Comparison of ENCODE assay signal across 26 cellular contexts in genomic region chr14:85254718-85255117, GRCh38.
A peak's percentile ranks its signal among the peaks of the same experiment; 100 is the strongest.
DNase-seq lines count a peak whose midpoint lies in the region; ATAC-seq, FAIRE-seq and TF ChIP-seq lines count a peak whose summit lies in the region.
"Had no signal": no experiment of that assay in that cellular context is flagged by ENCODE, and none has a peak within 500 bp of the region (broad histone marks: within the 10 kb centered on the region; RNA-seq: fewer than 3 reads in every experiment).

No MANE protein-coding gene starts in this region.

- no peak for FAIRE-seq in small intestine (lab: Jason Lieb, UNC)
- FAIRE-seq: D721Med, G401.6, GM12878 had no signal

- H2BK15ac ChIP-seq in mesendoderm (replicated peaks; ENCODE audit: low read depth), result no peak overlapping the region

- peak; percentile 30 for DNase-seq in NCI-H2171 treated with DMSO at 0.1 percent for 48 hours (lab: John Stamatoyannopoulos, UW)
- no peak for DNase-seq in NCI-H2171 (lab: John Stamatoyannopoulos, UW)
- peak; percentile 47 for DNase-seq in choroid plexus epithelial cell (ENCODE audit: low read depth)
- no peak for DNase-seq in mesendoderm
- DNase-seq in small intestine, result no peak
- no peak for DNase-seq in activated naive CD8-positive, alpha-beta T cell treated with anti-CD3 and anti-CD28 coated beads, Interleukin-2, amount 50 U/mL, for 24 hours
- no peak for DNase-seq in A172 (ENCODE audit: low spot score)
- DNase-seq: CD4-positive, CD25-positive, alpha-beta regulatory T cell; GM23248; H7; KG1; NCI-H1048; NCI-H1417; NCI-H187; NCI-H2081 treated with DMSO at 0.1 percent for 48 hours; NCI-H446 treated with DMSO at 0.1 percent for 48 hours; NCI-H526; PC-9; Right ventricle myocardium superior; RPMI8226 had no signal

- no peaks in the 10 kb centered on the region for H3K36me3 Mint-ChIP-seq in activated naive CD8-positive, alpha-beta T cell treated with anti-CD3 and anti-CD28 coated beads, Interleukin-2, amount 50 U/mL, for 24 hours (ENCODE audit: low read depth)
- H3K36me3 Mint-ChIP-seq: CD4-positive, CD25-positive, alpha-beta regulatory T cell had no signal

- no peak overlapping the region for H4K5ac ChIP-seq in mesendoderm (ENCODE audit: low read length)

- H3K56ac ChIP-seq in mesendoderm (ENCODE audit: low read length), result no peak overlapping the region

- no peak overlapping the region for H3K27ac Mint-ChIP-seq in activated naive CD8-positive, alpha-beta T cell treated with anti-CD3 and anti-CD28 coated beads, Interleukin-2, amount 50 U/mL, for 24 hours
- H3K27ac Mint-ChIP-seq: CD4-positive, CD25-positive, alpha-beta regulatory T cell had no signal

- H2AK5ac ChIP-seq in mesendoderm (ENCODE audit: low read length), result no peak overlapping the region

- H3K36me3 ChIP-seq in mesendoderm (ENCODE audit: control insufficient read depth, insufficient read depth, low read length) (no peaks in the 10 kb centered on the region), small intestine (ENCODE audit: control insufficient read depth in 2 of 2, insufficient read depth in 2 of 2, low read length in 2 of 2) (no peaks in the 10 kb centered on the region)
- H3K36me3 ChIP-seq: BLaER1, SJSA1 had no signal

- no peak for TF ChIP-seq CTCF in choroid plexus epithelial cell (conservative IDR thresholded peaks at IDR 0.05; ENCODE audit: low read depth, low read length)

- H3K9me3 ChIP-seq in small intestine (ENCODE audit: control insufficient read depth, low read depth), result no peaks in the 10 kb centered on the region
- H3K9me3 ChIP-seq: BLaER1, SJSA1 had no signal

- H4K8ac ChIP-seq in mesendoderm (ENCODE audit: low read depth, low read length), result no peak overlapping the region

- H3K23ac ChIP-seq in mesendoderm (ENCODE audit: low read length), result no peak overlapping the region

- no peak overlapping the region for H3K27ac ChIP-seq in mesendoderm (ENCODE audit: low read depth, low read length)
- H3K27ac ChIP-seq in small intestine (ENCODE audit: low read depth in 1 of 2, low read length in 1 of 2), result no peak overlapping the region
- H3K27ac ChIP-seq: 22Rv1, BLaER1, GM23248, PC-9, SJSA1 had no signal

- H3K9me3 Mint-ChIP-seq in activated naive CD8-positive, alpha-beta T cell treated with anti-CD3 and anti-CD28 coated beads, Interleukin-2, amount 50 U/mL, for 24 hours, result peaks cover 8% of the 10 kb centered on the region

- H3K4me2 ChIP-seq in mesendoderm (ENCODE audit: low read length), result no peak overlapping the region
- H3K4me2 ChIP-seq: BLaER1, PC-9 had no signal

- H2BK5ac ChIP-seq in mesendoderm (ENCODE audit: low read length), result no peak overlapping the region

- H3K4ac ChIP-seq in mesendoderm (ENCODE audit: low read depth, low read length), result no peak overlapping the region

- H3K4me1 ChIP-seq in mesendoderm (ENCODE audit: control insufficient read depth, low read depth, low read length), result peaks cover 2% of the 10 kb centered on the region
- H3K4me1 ChIP-seq in small intestine (ENCODE audit: control insufficient read depth in 2 of 2, insufficient read depth in 1 of 2, low read depth in 1 of 2, low read length in 1 of 2), result no peaks in the 10 kb centered on the region
- H3K4me1 ChIP-seq: BLaER1, SJSA1 had no signal

- H3K4me3 ChIP-seq in choroid plexus epithelial cell (ENCODE audit: low read depth, low read length) (no peak overlapping the region), mesendoderm (ENCODE audit: low read length) (no peak overlapping the region), small intestine (ENCODE audit: low read depth in 1 of 2, low read length in 2 of 2) (no peak overlapping the region)
- H3K4me3 ChIP-seq: BLaER1, GM12878, GM23248, PC-9, SJSA1 had no signal

- no peaks in the 10 kb centered on the region for H3K79me1 ChIP-seq in mesendoderm (ENCODE audit: low read length)

- H2BK120ac ChIP-seq in mesendoderm (ENCODE audit: low read depth, low read length), result no peak overlapping the region

- no peaks in the 10 kb centered on the region for H3K27me3 Mint-ChIP-seq in activated naive CD8-positive, alpha-beta T cell treated with anti-CD3 and anti-CD28 coated beads, Interleukin-2, amount 50 U/mL, for 24 hours
- H3K27me3 Mint-ChIP-seq: CD4-positive, CD25-positive, alpha-beta regulatory T cell had no signal

- H3K9ac ChIP-seq in mesendoderm (ENCODE audit: low read length), result no peak overlapping the region
- H3K9ac ChIP-seq: BLaER1, GM23248 had no signal

- H3K79me2 ChIP-seq in mesendoderm (ENCODE audit: control insufficient read depth, insufficient read depth, low read length), result no peaks in the 10 kb centered on the region

- ATAC-seq in activated naive CD8-positive, alpha-beta T cell treated with anti-CD3 and anti-CD28 coated beads, Interleukin-2, amount 50 U/mL, for 24 hours, result no peak
- ATAC-seq: GM12878 had no signal

- H3K4me1 Mint-ChIP-seq in activated naive CD8-positive, alpha-beta T cell treated with anti-CD3 and anti-CD28 coated beads, Interleukin-2, amount 50 U/mL, for 24 hours, result no peaks in the 10 kb centered on the region
- H3K4me1 Mint-ChIP-seq: CD4-positive, CD25-positive, alpha-beta regulatory T cell had no signal

- H3K4me3 Mint-ChIP-seq in activated naive CD8-positive, alpha-beta T cell treated with anti-CD3 and anti-CD28 coated beads, Interleukin-2, amount 50 U/mL, for 24 hours, result no peak overlapping the region
- H3K4me3 Mint-ChIP-seq: CD4-positive, CD25-positive, alpha-beta regulatory T cell had no signal

- H3K27me3 ChIP-seq in mesendoderm (ENCODE audit: insufficient read depth, low read length, poor library complexity) (no peaks in the 10 kb centered on the region), small intestine (ENCODE audit: control insufficient read depth in 2 of 2, insufficient read depth in 2 of 2, low read length in 2 of 2) (no peaks in the 10 kb centered on the region)
- H3K27me3 ChIP-seq: BLaER1, SJSA1 had no signal

- H3K18ac ChIP-seq in mesendoderm (ENCODE audit: low read length), result peak overlapping the region; percentile 51

Comparison
In these comparisons a context has a peak if more than half of its experiments do, and no peak if none do; other contexts are left out.
1. DNase-seq: peak in NCI-H2171 treated with DMSO at 0.1 percent for 48 hours (single experiment) and choroid plexus epithelial cell (single experiment); none in NCI-H2171 (single experiment), mesendoderm (single experiment), small intestine (single experiment), activated naive CD8-positive, alpha-beta T cell treated with anti-CD3 and anti-CD28 coated beads, Interleukin-2, amount 50 U/mL, for 24 hours (single experiment) and A172 (single experiment).